Comparison of ENCODE assay signal across 1 cellular context in the genomic region with DNA sequence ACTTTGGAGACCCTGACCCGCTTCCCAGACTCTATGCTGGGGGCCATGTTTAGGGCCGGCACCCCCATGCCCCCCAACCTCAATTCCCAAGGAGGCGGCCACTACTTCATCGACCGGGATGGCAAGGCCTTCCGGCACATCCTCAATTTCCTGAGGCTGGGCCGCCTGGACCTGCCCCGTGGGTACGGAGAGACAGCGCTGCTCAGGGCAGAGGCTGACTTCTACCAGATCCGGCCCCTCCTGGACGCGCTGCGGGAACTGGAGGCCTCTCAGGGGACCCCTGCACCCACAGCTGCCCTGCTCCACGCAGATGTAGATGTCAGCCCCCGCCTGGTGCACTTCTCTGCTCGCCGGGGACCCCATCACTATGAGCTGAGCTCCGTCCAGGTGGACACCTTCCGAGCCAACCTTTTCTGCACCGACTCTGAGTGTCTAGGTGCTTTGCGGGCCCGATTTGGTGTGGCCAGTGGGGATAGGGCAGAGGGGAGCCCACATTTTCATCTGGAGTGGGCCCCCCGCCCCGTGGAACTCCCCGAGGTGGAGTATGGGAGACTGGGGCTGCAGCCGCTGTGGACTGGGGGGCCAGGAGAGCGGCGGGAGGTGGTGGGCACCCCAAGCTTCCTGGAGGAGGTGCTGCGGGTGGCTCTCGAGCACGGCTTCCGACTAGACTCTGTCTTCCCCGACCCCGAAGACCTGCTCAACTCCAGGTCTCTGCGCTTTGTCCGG.
TF ChIP-seq lines count a peak whose summit lies in the region.

No MANE protein-coding gene starts in this region.

TF ChIP-seq in H1, 55 proteins besides CTCF, POLR2A, EP300 and RAD21:
- TF ChIP-seq CEBPB (IDR thresholded peaks at IDR 0.05; ENCODE audit: low read depth, low read length), result no peak
- TF ChIP-seq TAF1 (IDR thresholded peaks at IDR 0.05; ENCODE audit: low read depth, low read length), result no peak
- no peak for TF ChIP-seq NANOG (IDR thresholded peaks at IDR 0.05; ENCODE audit: insufficient read depth, low read depth, low read length, poor library complexity, severe bottlenecking)
- no peak for TF ChIP-seq CHD2 (IDR thresholded peaks at IDR 0.05; ENCODE audit: low read length)
- no peak for TF ChIP-seq MAFK (IDR thresholded peaks at IDR 0.05; ENCODE audit: low read depth, low read length)
- no peak for TF ChIP-seq ZNF274 (IDR thresholded peaks at IDR 0.05; ENCODE audit: borderline replicate concordance, extremely low read depth, low read length)
- no peak for TF ChIP-seq RXRA (IDR thresholded peaks at IDR 0.05; ENCODE audit: insufficient read depth, low read depth, low read length)
- TF ChIP-seq SIRT6 (IDR thresholded peaks at IDR 0.05; ENCODE audit: low read length), result no peak
- no peak for TF ChIP-seq PHF8 (conservative IDR thresholded peaks at IDR 0.05; ENCODE audit: low read depth, low read length)
- no peak for TF ChIP-seq POU5F1 (IDR thresholded peaks at IDR 0.05; ENCODE audit: low read depth, low read length)
- TF ChIP-seq EGR1 (IDR thresholded peaks at IDR 0.05; ENCODE audit: borderline replicate concordance, low read depth, low read length), result no peak
- no peak for TF ChIP-seq SIN3A (conservative IDR thresholded peaks at IDR 0.05 in 1 of 2, IDR thresholded peaks at IDR 0.05 in 1 of 2; ENCODE audit: low read depth in 1 of 2, low read length in 2 of 2)
